ENCODE assay signal across 1 cellular context in genomic region chr16:67528870-67529638, GRCh38.
A peak's percentile ranks its signal among the peaks of the same experiment; 100 is the strongest.
TF ChIP-seq lines count a peak whose summit lies in the region.

No MANE protein-coding gene starts in this region.

TF ChIP-seq in HepG2, 621 proteins besides CTCF, POLR2A, EP300 and RAD21 (continued from another document and continues in another):
- peak; percentile 74; the same call in 1 of the 2 replicates for TF ChIP-seq NFAT5 (CRISPR knock-in tag; IDR thresholded peaks at IDR 0.05)
- no peak for TF ChIP-seq ZNF143 (CRISPR knock-in tag; IDR thresholded peaks at IDR 0.05)
- TF ChIP-seq SP4 (CRISPR knock-in tag; IDR thresholded peaks at IDR 0.05), result peak; percentile 50
- no peak for TF ChIP-seq MLX (CRISPR knock-in tag; IDR thresholded peaks at IDR 0.05)
- no peak for TF ChIP-seq NR2F1 (CRISPR knock-in tag; IDR thresholded peaks at IDR 0.05)
- peak; percentile 10; the same call in 1 of the 2 replicates for TF ChIP-seq SSRP1 (CRISPR knock-in tag; IDR thresholded peaks at IDR 0.05)
- peak; percentile 79 for TF ChIP-seq ZFX (CRISPR knock-in tag; IDR thresholded peaks at IDR 0.05; ENCODE audit: low read depth)
- TF ChIP-seq ZNF878 (CRISPR knock-in tag; IDR thresholded peaks at IDR 0.05), result no peak
- peak; percentile 24 for TF ChIP-seq ZBTB10 (CRISPR knock-in tag; IDR thresholded peaks at IDR 0.05; ENCODE audit: borderline replicate concordance)
- TF ChIP-seq BRD4 (CRISPR knock-in tag; IDR thresholded peaks at IDR 0.05), result 0 out of 2 replicates have a peak, but pooled peaks have one; percentile 59
- TF ChIP-seq TAF1 (CRISPR knock-in tag; IDR thresholded peaks at IDR 0.05), result 0 out of 2 replicates have a peak, but pooled peaks have one; percentile 49
- TF ChIP-seq NFKB2 (CRISPR knock-in tag; IDR thresholded peaks at IDR 0.05; ENCODE audit: borderline replicate concordance), result peak; percentile 48; the same call in 1 of the 2 replicates
- no peak for TF ChIP-seq ZKSCAN1 (IDR thresholded peaks at IDR 0.05; ENCODE audit: low read length)
- TF ChIP-seq ARNTL (CRISPR knock-in tag; IDR thresholded peaks at IDR 0.05), result no peak
- 0 out of 2 replicates have a peak, but pooled peaks have one; percentile 68 for TF ChIP-seq KLF12 (CRISPR knock-in tag; IDR thresholded peaks at IDR 0.05; ENCODE audit: borderline replicate concordance)
- TF ChIP-seq MYC (CRISPR knock-in tag; IDR thresholded peaks at IDR 0.05; ENCODE audit: borderline replicate concordance), result peak; percentile 70
- TF ChIP-seq ZNF251 (CRISPR knock-in tag; IDR thresholded peaks at IDR 0.05), result no peak
- 0 out of 2 replicates have a peak, but pooled peaks have one; percentile 72 for TF ChIP-seq ZNF296 (CRISPR knock-in tag; conservative IDR thresholded peaks at IDR 0.05)
- TF ChIP-seq ZNF281 (CRISPR knock-in tag; IDR thresholded peaks at IDR 0.05; ENCODE audit: borderline replicate concordance), result peak; percentile 57; the same call in 1 of the 2 replicates
- TF ChIP-seq FOXO1 (CRISPR knock-in tag; IDR thresholded peaks at IDR 0.05), result no peak
- TF ChIP-seq ZNF598 (CRISPR knock-in tag; IDR thresholded peaks at IDR 0.05; ENCODE audit: borderline replicate concordance), result no peak
- TF ChIP-seq ATF1 (CRISPR knock-in tag; IDR thresholded peaks at IDR 0.05), result no peak
- no peak for TF ChIP-seq ZNF530 (CRISPR knock-in tag; IDR thresholded peaks at IDR 0.05; ENCODE audit: low read depth)
- 0 out of 2 replicates have a peak, but pooled peaks have one; percentile 63 for TF ChIP-seq ZNF235 (CRISPR knock-in tag; IDR thresholded peaks at IDR 0.05; ENCODE audit: borderline replicate concordance)
- peak; percentile 80 for TF ChIP-seq DZIP1 (CRISPR knock-in tag; IDR thresholded peaks at IDR 0.05)
- TF ChIP-seq NFE2L1 (CRISPR knock-in tag; IDR thresholded peaks at IDR 0.05; ENCODE audit: borderline replicate concordance), result no peak
- peak; percentile 9; the same call in 1 of the 2 replicates for TF ChIP-seq ZBTB43 (CRISPR knock-in tag; conservative IDR thresholded peaks at IDR 0.05)
- no peak for TF ChIP-seq EHMT2 (IDR thresholded peaks at IDR 0.05; ENCODE audit: borderline replicate concordance, low read depth, low read length)
- 0 out of 2 replicates have a peak, but pooled peaks have one; percentile 64 for TF ChIP-seq ZNF432 (CRISPR knock-in tag; IDR thresholded peaks at IDR 0.05; ENCODE audit: borderline replicate concordance)
- no peak for TF ChIP-seq ZNF33B (CRISPR knock-in tag; IDR thresholded peaks at IDR 0.05)
- TF ChIP-seq TBP (CRISPR knock-in tag; IDR thresholded peaks at IDR 0.05), result 0 out of 2 replicates have a peak, but pooled peaks have one; percentile 3
- TF ChIP-seq PBX3 (CRISPR knock-in tag; IDR thresholded peaks at IDR 0.05; ENCODE audit: borderline replicate concordance), result 0 out of 2 replicates have a peak, but pooled peaks have one; percentile 20
- peak; percentile 43; the same call in 1 of the 2 replicates for TF ChIP-seq ZNF501 (CRISPR knock-in tag; IDR thresholded peaks at IDR 0.05)
- TF ChIP-seq SETDB1 (CRISPR knock-in tag; IDR thresholded peaks at IDR 0.05; ENCODE audit: borderline replicate concordance), result no peak
- TF ChIP-seq KAT7 (CRISPR knock-in tag; IDR thresholded peaks at IDR 0.05; ENCODE audit: borderline replicate concordance), result 0 out of 2 replicates have a peak, but pooled peaks have one; percentile 21
- peak; percentile 46; the same call in 1 of the 2 replicates for TF ChIP-seq RFXAP (CRISPR knock-in tag; IDR thresholded peaks at IDR 0.05; ENCODE audit: borderline replicate concordance)
- TF ChIP-seq ZNF17 (CRISPR knock-in tag; IDR thresholded peaks at IDR 0.05), result no peak
- TF ChIP-seq MLXIP (CRISPR knock-in tag; IDR thresholded peaks at IDR 0.05; ENCODE audit: borderline replicate concordance), result no peak
- TF ChIP-seq AGO2 (optimal IDR thresholded peaks at IDR 0.05; ENCODE audit: low read depth, low read length), result peak; percentile 56
- TF ChIP-seq MXD1 (CRISPR knock-in tag; IDR thresholded peaks at IDR 0.05), result peak; percentile 37; the same call in 1 of the 2 replicates
- TF ChIP-seq KLF16 (CRISPR knock-in tag; IDR thresholded peaks at IDR 0.05), result no peak
